In the genomic region with DNA sequence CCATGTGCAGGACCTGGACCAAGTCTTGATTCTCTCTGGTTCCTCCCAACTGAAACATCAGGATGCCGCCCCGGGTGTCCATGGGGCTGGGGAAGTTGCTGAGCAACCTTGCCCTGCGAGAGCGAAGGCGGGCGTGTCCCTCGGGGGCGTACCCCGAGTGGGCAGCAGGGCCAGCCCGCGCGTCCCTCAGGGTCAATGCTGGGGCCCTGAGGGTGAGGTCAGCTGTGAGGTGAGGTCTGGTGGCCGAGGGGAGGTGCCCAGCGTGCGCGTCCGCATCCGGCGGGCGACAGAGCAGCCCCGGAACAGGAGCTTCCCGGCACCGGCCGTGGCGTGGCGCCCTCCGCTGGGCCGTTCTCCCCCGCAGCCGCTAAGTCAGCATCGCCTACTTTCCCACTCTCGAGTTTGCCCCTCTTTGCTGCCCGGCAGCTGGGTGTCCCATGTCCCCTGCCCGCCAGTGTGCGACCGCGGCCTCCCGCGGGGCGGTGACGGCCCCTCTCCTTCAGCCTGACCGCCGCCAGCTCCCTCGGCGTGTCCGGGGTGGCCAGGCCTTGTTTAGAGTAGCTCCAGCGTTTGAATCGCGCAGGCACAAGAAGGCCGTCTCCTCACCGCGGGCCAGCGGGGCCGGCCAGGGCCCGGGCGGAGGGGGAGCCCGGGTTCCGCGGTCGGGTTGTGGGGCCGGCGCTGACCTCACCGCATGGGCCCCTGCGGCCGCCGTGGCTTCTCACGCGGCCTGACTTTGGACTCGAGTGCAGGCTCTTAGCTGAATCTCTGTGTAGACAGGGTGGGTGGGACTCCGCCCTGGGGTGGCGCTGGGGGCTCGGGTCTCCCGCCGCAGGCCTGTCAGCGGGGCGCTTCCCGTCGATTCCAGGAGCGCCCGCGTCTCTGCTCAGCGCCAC, we compare ENCODE assay signal across 8 cellular contexts. TPM values are rescaled to one million over a fixed set of nuclear protein-coding genes. Genes with fewer than 3 reads are reported as not detected.
DNase-seq lines count a peak whose midpoint lies in the region; ATAC-seq, FAIRE-seq and TF ChIP-seq lines count a peak whose summit lies in the region.

No MANE protein-coding gene starts in this region.

- peaks cover 13 to 15% of the 10 kb centered on the region in 2 donors for H3K27me3 Mint-ChIP-seq in natural killer cell treated with Interleukin-12 subunit alpha and Interleukin-12 subunit beta and Interleukin-15 and Interleukin-18, amount 100 ng/mL, for 72 hours

- H3K4me1 Mint-ChIP-seq in natural killer cell treated with Interleukin-12 subunit alpha and Interleukin-12 subunit beta and Interleukin-15 and Interleukin-18, amount 100 ng/mL, for 72 hours (ENCODE audit: low read depth in 2 of 2) = no peaks in the 10 kb centered on the region

- peak overlapping the region; percentile 45 for H3K4me3 Mint-ChIP-seq in natural killer cell treated with Interleukin-12 subunit alpha and Interleukin-12 subunit beta and Interleukin-15 and Interleukin-18, amount 100 ng/mL, for 72 hours

- no peaks in the 10 kb centered on the region for H3K9me3 Mint-ChIP-seq in natural killer cell treated with Interleukin-12 subunit alpha and Interleukin-12 subunit beta and Interleukin-15 and Interleukin-18, amount 100 ng/mL, for 72 hours

- no peaks in the 10 kb centered on the region for H3K36me3 ChIP-seq in urinary bladder (ENCODE audit: insufficient read depth)

- peak overlapping the region; percentile 76 for H3K27ac ChIP-seq in urinary bladder (ENCODE audit: low read depth)

- H3K4me1 ChIP-seq in urinary bladder (ENCODE audit: insufficient read depth) = no peaks in the 10 kb centered on the region

- peak; percentile 81 for DNase-seq in NOMO-1 treated with DMSO at 0.1 percent for 48 hours (lab: John Stamatoyannopoulos, UW; ENCODE audit: unreplicated experiment)
- peak; percentile 78 for DNase-seq in activated effector memory CD4-positive, alpha-beta T cell treated with anti-CD3 and anti-CD28 coated beads, Interleukin-2, amount 50 U/mL, for 16 hours
- DNase-seq in frontal cortex (ENCODE audit: low spot score in 2 of 2) = peak; percentile 62 to 72
- DNase-seq in natural killer cell treated with Interleukin-12 subunit alpha and Interleukin-12 subunit beta and Interleukin-15 and Interleukin-18, amount 100 ng/mL, for 72 hours (ENCODE audit: low spot score) = peak; percentile 72
- no peak for DNase-seq in NCI-H2171 (lab: John Stamatoyannopoulos, UW)

- TF ChIP-seq CTCF in GM12872 (IDR thresholded peaks at IDR 0.05; ENCODE audit: insufficient read depth, low read depth, low read length) = peak; percentile 65

- no peak overlapping the region for H3K27ac Mint-ChIP-seq in natural killer cell treated with Interleukin-12 subunit alpha and Interleukin-12 subunit beta and Interleukin-15 and Interleukin-18, amount 100 ng/mL, for 72 hours

- no peaks in the 10 kb centered on the region for H3K36me3 Mint-ChIP-seq in natural killer cell treated with Interleukin-12 subunit alpha and Interleukin-12 subunit beta and Interleukin-15 and Interleukin-18, amount 100 ng/mL, for 72 hours

- H3K4me3 ChIP-seq in urinary bladder (ENCODE audit: low read depth, low read length) = peak overlapping the region; percentile 50

- no peak for FAIRE-seq in frontal cortex (lab: Jason Lieb, UNC)

- peak; percentile 74 for ATAC-seq in HG02623 (IDR thresholded peaks at IDR 0.05; ENCODE audit: unreplicated experiment)
- ATAC-seq in natural killer cell treated with Interleukin-12 subunit alpha and Interleukin-12 subunit beta and Interleukin-15 and Interleukin-18, amount 100 ng/mL, for 72 hours = peak; percentile 86 to 88

- under 1% methylated on average over 82 of the region's 82 CpGs for WGBS in urinary bladder

RNA-seq across cellular contexts. Expression of a gene that starts 33.0 kb away (rescaled TPM):
- total RNA-seq in frontal cortex = not detected
- under 1 TPM; 0.05 to 0.33 TPM for total RNA-seq in natural killer cell treated with Interleukin-12 subunit alpha and Interleukin-12 subunit beta and Interleukin-15 and Interleukin-18, amount 100 ng/mL, for 72 hours
- total RNA-seq in urinary bladder = 0.21 TPM
- polyA plus RNA-seq in urinary bladder = 0.05 TPM
